Comparison of ENCODE assay signal across 13 cellular contexts in the genomic region with DNA sequence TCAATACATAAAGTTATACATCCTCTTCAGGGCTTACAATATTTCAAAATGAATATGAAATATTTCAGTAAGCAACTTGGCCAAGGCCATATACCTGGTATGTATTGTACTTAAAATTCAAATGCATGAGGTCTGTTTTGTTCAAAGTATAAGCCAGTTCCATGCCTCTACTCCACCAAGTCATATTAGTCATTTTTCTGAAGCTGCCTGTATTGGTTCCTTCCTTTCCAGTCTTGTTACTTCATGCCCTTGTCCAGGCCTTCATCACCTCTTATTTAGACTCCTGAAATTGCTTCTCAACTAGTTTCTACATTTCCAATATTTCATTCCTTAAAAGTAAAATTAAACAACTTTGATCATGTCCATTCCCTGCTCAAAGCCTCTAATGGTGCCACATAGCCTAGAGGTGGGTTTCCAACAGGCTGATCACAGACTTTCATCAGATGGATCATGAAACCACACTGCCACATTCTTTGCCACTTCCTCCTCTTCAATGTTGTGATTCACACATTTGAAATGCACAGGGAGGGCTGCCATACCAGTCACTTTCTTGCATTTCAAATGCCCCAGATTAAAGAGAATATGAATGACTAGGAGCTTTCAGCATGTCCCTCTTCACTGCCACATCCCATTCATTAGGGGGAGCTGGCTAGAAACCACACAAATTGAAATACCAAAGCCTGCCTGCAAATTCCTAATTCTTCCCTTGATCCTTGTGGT.
DNase-seq lines count a peak whose midpoint lies in the region; ATAC-seq, FAIRE-seq and TF ChIP-seq lines count a peak whose summit lies in the region.
"Had no signal": no experiment of that assay in that cellular context is flagged by ENCODE, and none has a peak within 500 bp of the region (broad histone marks: within the 10 kb centered on the region; RNA-seq: fewer than 3 reads in every experiment).

No MANE protein-coding gene starts in this region.

- TF ChIP-seq CTCF in HFFc6 (IDR thresholded peaks at IDR 0.05): no peak
- no peak for TF ChIP-seq CTCF in epithelial cell of esophagus (IDR thresholded peaks at IDR 0.05; ENCODE audit: insufficient read depth, low read depth, low read length, missing control alignments)
- TF ChIP-seq CTCF in osteocyte (IDR thresholded peaks at IDR 0.05): peak; percentile 21
- no peak for TF ChIP-seq CTCF in CD14-positive monocyte (IDR thresholded peaks at IDR 0.05)

- intact Hi-C loops in CD14-positive monocyte (cut with micrococcal nuclease): no loop called here

- no peak overlapping the region for H3K4me3 ChIP-seq in epithelial cell of esophagus (ENCODE audit: low read length)
- H3K4me3 ChIP-seq: Peyer's patch had no signal

- no peak for ATAC-seq in natural killer cell treated with Interleukin-12 subunit alpha and Interleukin-12 subunit beta and Interleukin-15 and Interleukin-18, amount 100 ng/mL, for 72 hours
- ATAC-seq: activated CD4-positive, alpha-beta T cell treated with anti-CD3 and anti-CD28 coated beads for 36 hours had no signal

- DNase-seq in HFFc6 (peak; percentile 76), RCC 7860 (ENCODE audit: low spot score) (peak; percentile 98), epithelial cell of esophagus (ENCODE audit: low read depth) (peak; percentile 89), osteocyte (ENCODE audit: extremely low spot score, unreplicated experiment) (no peak), CD14-positive monocyte (ENCODE audit: low spot score) (no peak)
- DNase-seq in natural killer cell treated with Interleukin-12 subunit alpha and Interleukin-12 subunit beta and Interleukin-15 and Interleukin-18, amount 100 ng/mL, for 72 hours (ENCODE audit: low spot score): no peak
- DNase-seq in activated CD4-positive, alpha-beta T cell treated with anti-CD3 and anti-CD28 coated beads, Interleukin-2, amount 50 U/mL, for 4 hours: no peak
- no peak for DNase-seq in stimulated activated naive CD4-positive, alpha-beta T cell treated with Interleukin-2 at 50 U/mL for 16 hours (lab: John Stamatoyannopoulos, UW)
- DNase-seq: activated CD4-positive, alpha-beta T cell treated with anti-CD3 and anti-CD28 coated beads for 36 hours; activated naive CD4-positive, alpha-beta T cell; NCI-H1105 treated with DMSO at 0.1 percent for 48 hours; Peyer's patch; posterior cingulate gyrus had no signal

- peak overlapping the region; percentile 63; the same call in 1 of the 2 replicates for H3K27ac Mint-ChIP-seq in HFFc6
- no peak overlapping the region for H3K27ac Mint-ChIP-seq in osteocyte (ENCODE audit: unreplicated experiment)
- no peak overlapping the region for H3K27ac Mint-ChIP-seq in natural killer cell treated with Interleukin-12 subunit alpha and Interleukin-12 subunit beta and Interleukin-15 and Interleukin-18, amount 100 ng/mL, for 72 hours
- no peak overlapping the region for H3K27ac Mint-ChIP-seq in CD14-positive monocyte
- H3K27ac Mint-ChIP-seq: activated CD4-positive, alpha-beta T cell treated with anti-CD3 and anti-CD28 coated beads for 36 hours had no signal

- peak; percentile 98 for FAIRE-seq in RCC 7860 (lab: Jason Lieb, UNC)

- H3K9me3 Mint-ChIP-seq in HFFc6 (peaks cover 23% of the 10 kb centered on the region), osteocyte (ENCODE audit: unreplicated experiment) (no peaks in the 10 kb centered on the region), CD14-positive monocyte (peaks cover 1 to 10% (median 3%) of the 10 kb centered on the region in 7 donors)
- peaks cover 9% of the 10 kb centered on the region for H3K9me3 Mint-ChIP-seq in natural killer cell treated with Interleukin-12 subunit alpha and Interleukin-12 subunit beta and Interleukin-15 and Interleukin-18, amount 100 ng/mL, for 72 hours

- H3K4me1 Mint-ChIP-seq in HFFc6 (ENCODE audit: low read depth): peaks cover 26% of the 10 kb centered on the region; the same call in 1 of the 2 replicates
- H3K4me1 Mint-ChIP-seq in osteocyte (ENCODE audit: unreplicated experiment): peaks cover 16% of the 10 kb centered on the region
- H3K4me1 Mint-ChIP-seq in natural killer cell treated with Interleukin-12 subunit alpha and Interleukin-12 subunit beta and Interleukin-15 and Interleukin-18, amount 100 ng/mL, for 72 hours (ENCODE audit: low read depth in 2 of 2): no peaks in the 10 kb centered on the region
- no peaks in the 10 kb centered on the region for H3K4me1 Mint-ChIP-seq in CD14-positive monocyte
- H3K4me1 Mint-ChIP-seq: activated CD4-positive, alpha-beta T cell treated with anti-CD3 and anti-CD28 coated beads for 36 hours had no signal

- H3K4me3 Mint-ChIP-seq in HFFc6 (no peak overlapping the region; the same call in 1 of the 2 replicates), osteocyte (ENCODE audit: unreplicated experiment) (no peak overlapping the region), CD14-positive monocyte (no peak overlapping the region)
- H3K4me3 Mint-ChIP-seq in natural killer cell treated with Interleukin-12 subunit alpha and Interleukin-12 subunit beta and Interleukin-15 and Interleukin-18, amount 100 ng/mL, for 72 hours: no peak overlapping the region
- H3K4me3 Mint-ChIP-seq: activated CD4-positive, alpha-beta T cell treated with anti-CD3 and anti-CD28 coated beads for 36 hours had no signal

- H3K36me3 Mint-ChIP-seq in HFFc6 (ENCODE audit: low read depth): 0 out of 2 replicates have a peak, but pooled peaks cover 4% of the 10 kb centered on the region
- no peaks in the 10 kb centered on the region for H3K36me3 Mint-ChIP-seq in osteocyte (ENCODE audit: unreplicated experiment)
- H3K36me3 Mint-ChIP-seq in natural killer cell treated with Interleukin-12 subunit alpha and Interleukin-12 subunit beta and Interleukin-15 and Interleukin-18, amount 100 ng/mL, for 72 hours: peaks cover 6% of the 10 kb centered on the region
- no peaks in the 10 kb centered on the region for H3K36me3 Mint-ChIP-seq in CD14-positive monocyte

- H3K27me3 Mint-ChIP-seq in HFFc6 (ENCODE audit: insufficient read depth) (no peaks in the 10 kb centered on the region), osteocyte (ENCODE audit: unreplicated experiment) (no peaks in the 10 kb centered on the region), CD14-positive monocyte (ENCODE audit: low read depth in 3 of 3) (no peaks in the 10 kb centered on the region)
- H3K27me3 Mint-ChIP-seq in natural killer cell treated with Interleukin-12 subunit alpha and Interleukin-12 subunit beta and Interleukin-15 and Interleukin-18, amount 100 ng/mL, for 72 hours: no peaks in the 10 kb centered on the region
- H3K27me3 Mint-ChIP-seq: activated CD4-positive, alpha-beta T cell treated with anti-CD3 and anti-CD28 coated beads for 36 hours had no signal

Comparison
In these comparisons a context has a peak if more than half of its experiments do, and no peak if none do; other contexts are left out.
1. DNase-seq: peak in HFFc6 (single experiment), RCC 7860 (single experiment) and epithelial cell of esophagus (single experiment); none in osteocyte (single experiment), natural killer cell treated with Interleukin-12 subunit alpha and Interleukin-12 subunit beta and Interleukin-15 and Interleukin-18, amount 100 ng/mL, for 72 hours (single experiment), activated CD4-positive, alpha-beta T cell treated with anti-CD3 and anti-CD28 coated beads, Interleukin-2, amount 50 U/mL, for 4 hours (0 of 2), CD14-positive monocyte (single experiment) and stimulated activated naive CD4-positive, alpha-beta T cell treated with Interleukin-2 at 50 U/mL for 16 hours (single experiment).